In the genomic region with DNA sequence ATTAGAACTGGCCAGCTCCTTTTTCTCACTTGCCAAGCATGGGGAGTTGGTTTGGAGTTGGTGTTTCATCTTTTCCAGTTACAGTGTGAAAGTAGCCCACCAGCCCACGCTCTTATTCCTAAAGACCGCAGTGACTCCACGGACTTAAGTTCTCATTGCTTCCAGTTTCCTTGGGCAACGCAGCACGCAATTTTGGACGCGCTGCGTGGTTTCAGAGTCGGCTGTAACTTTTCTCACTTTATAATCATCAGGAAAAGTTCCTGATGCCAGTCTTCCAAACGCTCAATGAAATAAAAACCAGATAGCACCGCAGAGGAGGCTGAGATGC, we compare ENCODE assay signal across 7 cellular contexts. TPM values are rescaled to one million over a fixed set of nuclear protein-coding genes. Genes with fewer than 3 reads are reported as not detected.
A peak's percentile ranks its signal among the peaks of the same experiment; 100 is the strongest.
DNase-seq lines count a peak whose midpoint lies in the region; ATAC-seq, FAIRE-seq and TF ChIP-seq lines count a peak whose summit lies in the region.

No MANE protein-coding gene starts in this region.

- dilution Hi-C loops in endothelial cell of umbilical vein (cut with MboI; ENCODE audit: extremely low pct_ligation_motif_present, low sequenced_read_pairs), result no loop called here

- H3K9me3 Mint-ChIP-seq in T-cell (no peaks in the 10 kb centered on the region), nephron (no peaks in the 10 kb centered on the region)

- DNase-seq in T-cell (peak in 3 of 34 experiments; percentile 6 to 10 (median 8)), endothelial cell of umbilical vein (ENCODE audit: low read depth, low spot score) (no peak), vagina (ENCODE audit: extremely low spot score in 2 of 2) (no peak), NCI-H2081 treated with DMSO at 0.1 percent for 48 hours (lab: John Stamatoyannopoulos, UW) (no peak)

- BruUV-seq in endothelial cell of umbilical vein (replicated peaks; lab: Mats Ljungman, UMichigan), result no TSS peak

- H3K9me3 ChIP-seq in endothelial cell of umbilical vein (replicated peaks; ENCODE audit: control insufficient read depth, insufficient read depth, low read length), result no peaks in the 10 kb centered on the region
- no peaks in the 10 kb centered on the region for H3K9me3 ChIP-seq in vagina

- H2AFZ ChIP-seq in endothelial cell of umbilical vein (ENCODE audit: low read depth, low read length), result peak overlapping the region; percentile 95

- H3K79me2 ChIP-seq in endothelial cell of umbilical vein (ENCODE audit: control insufficient read depth, insufficient read depth, low read length), result no peaks in the 10 kb centered on the region

- FAIRE-seq in endothelial cell of umbilical vein (lab: Jason Lieb, UNC), result no peak

- H3K4me1 ChIP-seq in endothelial cell of umbilical vein (ENCODE audit: control insufficient read depth, extremely low read depth, insufficient read depth, low read length) (peaks cover 10% of the 10 kb centered on the region), vagina (peaks cover 7% of the 10 kb centered on the region)

- ATAC-seq in GM18517 (IDR thresholded peaks at IDR 0.05; ENCODE audit: unreplicated experiment) (peak; percentile 6), HG02642 (IDR thresholded peaks at IDR 0.05; ENCODE audit: poor library complexity, unreplicated experiment) (peak; percentile 1), T-cell (replicated peaks in 1 of 4) (no peak)

- H3K36me3 Mint-ChIP-seq in T-cell (peaks cover 20% of the 10 kb centered on the region), nephron (ENCODE audit: low read depth) (peaks cover 23% of the 10 kb centered on the region)

- H3K4me1 Mint-ChIP-seq in T-cell (peaks cover 30 to 41% (median 40%) of the 10 kb centered on the region in 3 donors), nephron (peaks cover 11% of the 10 kb centered on the region)

- peak overlapping the region; percentile 71 for H3K9ac ChIP-seq in endothelial cell of umbilical vein (replicated peaks; ENCODE audit: extremely low read depth, insufficient read depth, low read length)

- no peak for TF ChIP-seq POLR2A in endothelial cell of umbilical vein (IDR thresholded peaks at IDR 0.05; ENCODE audit: low read depth, low read length)
- no peak for TF ChIP-seq POLR2A in vagina (IDR thresholded peaks at IDR 0.05)

- H3K27ac ChIP-seq in endothelial cell of umbilical vein (ENCODE audit: insufficient read depth, low read depth, low read length) (peak overlapping the region; percentile 52), vagina (peak overlapping the region; percentile 91)

- peak overlapping the region; percentile 35 to 89 (median 65) for H3K4me3 ChIP-seq in endothelial cell of umbilical vein (replicated peaks in 1 of 3; ENCODE audit: insufficient read depth in 1 of 3, low read depth in 1 of 3, low read length in 3 of 3)
- peak overlapping the region; percentile 59 to 83 for H3K4me3 ChIP-seq in vagina

- POLR2A ChIA-PET in T-cell (lab: Charles Lee), result interaction anchor here in 1 of 2 donors (0.6 kb wide), 1 partner anchor 1340 kb away, joined by 4 read pairs; no protein-coding TSS in a partner anchor
- POLR2A ChIA-PET in endothelial cell of umbilical vein (lab: Charles Lee), result no interaction called here

- H3K4me3 Mint-ChIP-seq in T-cell (peak overlapping the region; percentile 85 to 92 (median 87)), nephron (peak overlapping the region; percentile 86 to 95 (median 89))

- no peaks in the 10 kb centered on the region for H4K20me1 ChIP-seq in endothelial cell of umbilical vein (replicated peaks; ENCODE audit: control insufficient read depth, extremely low read depth, insufficient read depth, low read length)

- no peaks in the 10 kb centered on the region for H3K27me3 ChIP-seq in endothelial cell of umbilical vein (ENCODE audit: control insufficient read depth in 2 of 2, insufficient read depth in 2 of 2, low read length in 2 of 2)
- no peaks in the 10 kb centered on the region for H3K27me3 ChIP-seq in vagina

- intact Hi-C loops in endothelial cell of umbilical vein (cut with micrococcal nuclease), result loop anchor here (1.0 to 10.0 kb wide), 5 partner anchors 29 to 527 kb away; partner anchors contain the start of gene SLC35D3
- intact Hi-C loops in vagina (cut with DNase I), result no loop called here

- CTCF ChIA-PET in T-cell (lab: Charles Lee) (interaction anchor here (0.6 to 3.3 kb wide), 8 partner anchors 28 to 396 kb away, joined by 3 to 23 read pairs (median 5); partner anchors contain the start of gene MAP3K5 (in 2 of the 2)), endothelial cell of umbilical vein (lab: Charles Lee) (interaction anchor here (1.0 to 1.7 kb wide), 7 partner anchors 30 to 275 kb away, joined by 3 to 10 read pairs (median 5); partner anchors contain the start of gene MAP3K5)

- TF ChIP-seq CTCF in endothelial cell of umbilical vein (IDR thresholded peaks at IDR 0.05; ENCODE audit: extremely low read depth in 1 of 2, insufficient read depth in 1 of 2, low read depth in 1 of 2, low read length in 2 of 2), result no peak
- TF ChIP-seq CTCF in nephron (IDR thresholded peaks at IDR 0.05; ENCODE audit: unreplicated experiment in 3 of 3), result no peak
- no peak for TF ChIP-seq CTCF in vagina (IDR thresholded peaks at IDR 0.05)

- H3K9me1 ChIP-seq in endothelial cell of umbilical vein (replicated peaks; ENCODE audit: control insufficient read depth, extremely low read depth, insufficient read depth, low read length), result no peaks in the 10 kb centered on the region

- H3K27ac Mint-ChIP-seq in T-cell, result peak overlapping the region; percentile 93 to 95
- peak overlapping the region; percentile 85 to 95 (median 95) for H3K27ac Mint-ChIP-seq in nephron

- H3K27me3 Mint-ChIP-seq in T-cell (peaks cover 1 to 5% of the 10 kb centered on the region in 2 donors), nephron (ENCODE audit: low read depth) (peaks cover 3% of the 10 kb centered on the region)

- peak overlapping the region; percentile 73 for H3K4me2 ChIP-seq in endothelial cell of umbilical vein (ENCODE audit: insufficient read depth, low read length)

- H3K36me3 ChIP-seq in endothelial cell of umbilical vein (ENCODE audit: control insufficient read depth in 2 of 2, extremely low read depth in 1 of 2, insufficient read depth in 2 of 2, low read length in 2 of 2) (no peaks in the 10 kb centered on the region), vagina (peaks cover 0 to 4% of the 10 kb centered on the region in 2 donors)

TF ChIP-seq in endothelial cell of umbilical vein, 7 proteins besides CTCF, POLR2A, EP300 and RAD21:
- no peak for TF ChIP-seq JUN (IDR thresholded peaks at IDR 0.05; ENCODE audit: borderline replicate concordance, insufficient read depth, insufficient read length, low read depth)
- no peak for TF ChIP-seq GATA2 (IDR thresholded peaks at IDR 0.05; ENCODE audit: insufficient read depth, insufficient read length, low read depth, low read length)
- TF ChIP-seq FOS (IDR thresholded peaks at IDR 0.05; ENCODE audit: borderline replicate concordance, insufficient read depth, low read length), result no peak
- TF ChIP-seq MYC (IDR thresholded peaks at IDR 0.05; ENCODE audit: low read depth, low read length), result no peak
- no peak for TF ChIP-seq POLR2AphosphoS5 (IDR thresholded peaks at IDR 0.05; ENCODE audit: insufficient read depth, low read depth, low read length)
- no peak for TF ChIP-seq EZH2 (IDR thresholded peaks at IDR 0.05; ENCODE audit: borderline replicate concordance, low read depth, low read length, severe bottlenecking)
- no peak for TF ChIP-seq MAX (IDR thresholded peaks at IDR 0.05; ENCODE audit: insufficient read depth, insufficient read length)

RNA-seq across cellular contexts. Expression of gene PEX7, which starts 0.4 kb away (rescaled TPM):
- total RNA-seq in T-cell (1 to 10 TPM; 4.3 to 5.5 (median 4.9) TPM), endothelial cell of umbilical vein (3.5 and 3.7 TPM in 2 replicates), vagina (6.1 TPM)
- 4.5 and 5.7 TPM in 2 replicates for polyA plus RNA-seq in endothelial cell of umbilical vein
- 4.4 and 5.0 TPM in 2 replicates for polyA plus RNA-seq in endothelial cell of umbilical vein (2011; cell fraction: cytosol; rRNA removed)
- polyA plus RNA-seq in endothelial cell of umbilical vein (2011; cell fraction: nucleus; rRNA removed), result 2.2 and 3.9 TPM in 2 replicates
- polyA plus RNA-seq in endothelial cell of umbilical vein (2012), result 2.5 and 3.5 TPM in 2 replicates
- 1.8 and 2.4 TPM in 2 replicates for polyA minus RNA-seq in endothelial cell of umbilical vein
- 1.7 TPM for polyA minus RNA-seq in endothelial cell of umbilical vein (2011; cell fraction: cytosol; rRNA and poly(A)+ RNA removed)
- 2.5 and 3.5 TPM in 2 replicates for polyA minus RNA-seq in endothelial cell of umbilical vein (2011; cell fraction: nucleus; rRNA and poly(A)+ RNA removed)

RNA-seq across cellular contexts. Expression of gene MAP3K5, which starts 29.7 kb away (rescaled TPM):
- total RNA-seq in T-cell (10 to 100 TPM; 17.8 to 29.2 (median 20.6) TPM), endothelial cell of umbilical vein (5.0 and 7.0 TPM in 2 replicates), vagina (31.2 TPM)
- 1.3 and 1.5 TPM in 2 replicates for polyA plus RNA-seq in endothelial cell of umbilical vein
- polyA plus RNA-seq in endothelial cell of umbilical vein (2011; cell fraction: cytosol; rRNA removed), result 1.9 and 2.1 TPM in 2 replicates
- polyA plus RNA-seq in endothelial cell of umbilical vein (2011; cell fraction: nucleus; rRNA removed), result 3.1 and 3.9 TPM in 2 replicates
- 5.0 and 8.0 TPM in 2 replicates for polyA plus RNA-seq in endothelial cell of umbilical vein (2012)
- 3.8 and 10.2 TPM in 2 replicates for polyA minus RNA-seq in endothelial cell of umbilical vein
- polyA minus RNA-seq in endothelial cell of umbilical vein (2011; cell fraction: cytosol; rRNA and poly(A)+ RNA removed), result 5.3 TPM
- polyA minus RNA-seq in endothelial cell of umbilical vein (2011; cell fraction: nucleus; rRNA and poly(A)+ RNA removed), result 6.1 and 8.5 TPM in 2 replicates

Comparison
In these comparisons a context has a peak if more than half of its experiments do, and no peak if none do; other contexts are left out.
1. ATAC-seq: peak in GM18517 (single experiment) and HG02642 (single experiment); none in T-cell (0 of 4).